In genomic region chr1:212606042-212606733, GRCh38 we compare ENCODE assay signal across 7 cellular contexts. TPM values are rescaled to one million over a fixed set of nuclear protein-coding genes. Genes with fewer than 3 reads are reported as not detected.
DNase-seq lines count a peak whose midpoint lies in the region; FAIRE-seq and TF ChIP-seq lines count a peak whose summit lies in the region.

No MANE protein-coding gene starts in this region.

- intact Hi-C loops in sigmoid colon (cut with DNase I): loop anchor here (2.0 to 5.0 kb wide), 2 partner anchors 321 to 569 kb away; partner anchors contain the start of genes DTL, INTS7 and PPP2R5A

- DNase-seq in GM12892 (ENCODE audit: insufficient read length): no peak
- no peak for DNase-seq in epithelial cell of esophagus (ENCODE audit: low read depth)
- DNase-seq in sigmoid colon: no peak
- no peak for DNase-seq in AML-193 (lab: John Stamatoyannopoulos, UW)
- no peak for DNase-seq in NCI-H2081 (lab: John Stamatoyannopoulos, UW)
- DNase-seq in NCI-H774 (lab: John Stamatoyannopoulos, UW): no peak

- peak; percentile 9 for FAIRE-seq in GM12892 (lab: Jason Lieb, UNC)

- no peaks in the 10 kb centered on the region for H3K36me3 ChIP-seq in sigmoid colon

- H3K9me3 ChIP-seq in sigmoid colon: no peaks in the 10 kb centered on the region

- TF ChIP-seq EP300 in sigmoid colon (IDR thresholded peaks at IDR 0.05): no peak

- TF ChIP-seq CTCF in epithelial cell of esophagus (IDR thresholded peaks at IDR 0.05; ENCODE audit: insufficient read depth, low read depth, low read length, missing control alignments) (no peak), sigmoid colon (IDR thresholded peaks at IDR 0.05) (no peak)

- peaks cover 0 to 51% (median 35%) of the 10 kb centered on the region in 4 donors for H3K4me1 ChIP-seq in sigmoid colon

- 2 to 10% methylated on average over 9 of the region's 9 CpGs for WGBS in sigmoid colon, 2 donors

- peaks cover 12 to 39% (median 34%) of the 10 kb centered on the region in 3 donors for H3K27me3 ChIP-seq in sigmoid colon

- H3K4me3 ChIP-seq in epithelial cell of esophagus (ENCODE audit: low read length) (peak overlapping the region; percentile 66), sigmoid colon (peak overlapping the region in 3 of 4 donors; percentile 80 to 88 (median 82))

- TF ChIP-seq POLR2A in GM12892 (IDR thresholded peaks at IDR 0.05; ENCODE audit: low read depth, low read length): no peak
- no peak for TF ChIP-seq POLR2A in sigmoid colon (IDR thresholded peaks at IDR 0.05)

- peak overlapping the region in 1 of 4 donors; percentile 99 for H3K27ac ChIP-seq in sigmoid colon

TF ChIP-seq in PFSK-1, 5 proteins besides CTCF, POLR2A, EP300 and RAD21:
- TF ChIP-seq, protein P1, sequence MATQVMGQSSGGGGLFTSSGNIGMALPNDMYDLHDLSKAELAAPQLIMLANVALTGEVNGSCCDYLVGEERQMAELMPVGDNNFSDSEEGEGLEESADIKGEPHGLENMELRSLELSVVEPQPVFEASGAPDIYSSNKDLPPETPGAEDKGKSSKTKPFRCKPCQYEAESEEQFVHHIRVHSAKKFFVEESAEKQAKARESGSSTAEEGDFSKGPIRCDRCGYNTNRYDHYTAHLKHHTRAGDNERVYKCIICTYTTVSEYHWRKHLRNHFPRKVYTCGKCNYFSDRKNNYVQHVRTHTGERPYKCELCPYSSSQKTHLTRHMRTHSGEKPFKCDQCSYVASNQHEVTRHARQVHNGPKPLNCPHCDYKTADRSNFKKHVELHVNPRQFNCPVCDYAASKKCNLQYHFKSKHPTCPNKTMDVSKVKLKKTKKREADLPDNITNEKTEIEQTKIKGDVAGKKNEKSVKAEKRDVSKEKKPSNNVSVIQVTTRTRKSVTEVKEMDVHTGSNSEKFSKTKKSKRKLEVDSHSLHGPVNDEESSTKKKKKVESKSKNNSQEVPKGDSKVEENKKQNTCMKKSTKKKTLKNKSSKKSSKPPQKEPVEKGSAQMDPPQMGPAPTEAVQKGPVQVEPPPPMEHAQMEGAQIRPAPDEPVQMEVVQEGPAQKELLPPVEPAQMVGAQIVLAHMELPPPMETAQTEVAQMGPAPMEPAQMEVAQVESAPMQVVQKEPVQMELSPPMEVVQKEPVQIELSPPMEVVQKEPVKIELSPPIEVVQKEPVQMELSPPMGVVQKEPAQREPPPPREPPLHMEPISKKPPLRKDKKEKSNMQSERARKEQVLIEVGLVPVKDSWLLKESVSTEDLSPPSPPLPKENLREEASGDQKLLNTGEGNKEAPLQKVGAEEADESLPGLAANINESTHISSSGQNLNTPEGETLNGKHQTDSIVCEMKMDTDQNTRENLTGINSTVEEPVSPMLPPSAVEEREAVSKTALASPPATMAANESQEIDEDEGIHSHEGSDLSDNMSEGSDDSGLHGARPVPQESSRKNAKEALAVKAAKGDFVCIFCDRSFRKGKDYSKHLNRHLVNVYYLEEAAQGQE (IDR thresholded peaks at IDR 0.05; ENCODE audit: insufficient read depth in 1 of 2, low read depth in 2 of 2, low read length in 2 of 2): no peak
- TF ChIP-seq SIN3A (IDR thresholded peaks at IDR 0.05; ENCODE audit: borderline replicate concordance, insufficient read depth, low read length) (0 out of 2 replicates have a peak, but pooled peaks have one; percentile 61), FOXP2 (optimal IDR thresholded peaks at IDR 0.05; ENCODE audit: borderline replicate concordance, extremely low read depth, extremely low read length, insufficient read depth) (no peak), TAF1 (IDR thresholded peaks at IDR 0.05; ENCODE audit: borderline replicate concordance, insufficient read depth, low read length) (peak; percentile 31; the same call in 1 of the 2 replicates), POLR2AphosphoS5 (IDR thresholded peaks at IDR 0.05; ENCODE audit: low read depth, low read length) (no peak)
TF ChIP-seq in PFSK-1: peak in this region for 2.

RNA-seq across cellular contexts. Expression of gene ATF3, which starts 2.4 kb away (rescaled TPM):
- 17.0 TPM for polyA plus RNA-seq in GM12892 (2012; ENCODE audit: missing spikeins)
- 155 TPM for polyA plus RNA-seq in PFSK-1 (2012; ENCODE audit: insufficient read length, low read depth)
- 10 to 100 TPM in 2 of 4 donors, 1 to 10 TPM in 2; 3.2 to 32.0 (median 11.8) TPM for total RNA-seq in sigmoid colon
- polyA plus RNA-seq in sigmoid colon: 100 to 1,000 TPM in 1 of 3 donors, 10 to 100 TPM in 2; 29.4 to 162 (median 37.8) TPM
